In the genomic region with DNA sequence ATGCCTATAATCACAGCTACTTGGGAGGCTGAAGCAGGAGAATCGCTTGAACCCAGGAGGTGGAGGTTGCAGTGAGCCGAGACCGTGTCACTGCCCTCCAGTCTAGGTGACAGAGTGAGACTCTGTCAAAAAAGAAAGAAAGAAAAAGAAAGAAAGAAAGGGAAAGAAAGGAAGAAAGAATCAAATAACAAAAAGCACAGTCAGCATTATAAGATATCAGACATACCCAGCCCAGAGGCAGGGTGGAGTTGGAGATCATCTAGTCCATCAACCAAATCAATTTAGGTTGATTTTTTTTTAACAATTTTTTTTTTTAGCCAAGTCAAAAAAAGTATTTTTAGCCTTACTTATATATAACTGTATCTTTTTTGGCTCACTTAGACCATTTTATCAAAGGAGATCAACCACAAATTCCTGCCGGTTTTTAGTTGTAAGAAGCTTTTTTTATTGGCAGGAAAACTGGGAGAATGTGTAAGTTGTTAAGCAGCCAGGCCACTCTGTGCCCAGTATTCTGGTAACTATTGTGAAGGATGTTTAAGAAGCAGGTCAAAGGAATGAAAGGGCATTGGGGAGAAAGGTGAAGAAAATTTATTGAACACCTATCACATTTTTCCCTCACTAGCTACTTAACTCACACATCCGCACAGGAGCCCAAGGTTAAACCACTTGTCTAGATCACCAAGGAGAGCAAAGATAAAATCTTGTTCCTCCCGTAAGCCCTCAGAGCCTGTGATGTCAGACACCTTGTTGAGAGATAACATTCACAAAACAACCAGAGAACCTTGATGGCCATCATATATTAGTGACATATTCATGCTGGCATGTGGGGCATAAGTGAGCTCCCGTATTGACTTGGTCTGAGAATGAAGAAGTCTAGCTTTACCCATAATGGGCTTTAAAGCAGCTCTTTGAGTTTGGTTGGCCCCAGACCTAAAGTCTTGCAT, we compare ENCODE assay signal across 3 cellular contexts.
A peak's percentile ranks its signal among the peaks of the same experiment; 100 is the strongest.
TF ChIP-seq lines count a peak whose summit lies in the region.

No MANE protein-coding gene starts in this region.

TF ChIP-seq in HepG2, 621 proteins besides CTCF, POLR2A, EP300 and RAD21:
- TF ChIP-seq, protein P1, sequence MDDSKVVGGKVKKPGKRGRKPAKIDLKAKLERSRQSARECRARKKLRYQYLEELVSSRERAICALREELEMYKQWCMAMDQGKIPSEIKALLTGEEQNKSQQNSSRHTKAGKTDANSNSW (CRISPR knock-in tag; IDR thresholded peaks at IDR 0.05; ENCODE audit: borderline replicate concordance), result no peak
- peak; percentile 93 to 95 for TF ChIP-seq MAFK (conservative IDR thresholded peaks at IDR 0.05 in 1 of 2, IDR thresholded peaks at IDR 0.05 in 1 of 2; ENCODE audit: low read length in 2 of 2)
- TF ChIP-seq CCAR2 (optimal IDR thresholded peaks at IDR 0.05; ENCODE audit: low read depth, low read length), result no peak
- peak; percentile 93 for TF ChIP-seq MAFF (IDR thresholded peaks at IDR 0.05; ENCODE audit: low read depth, low read length)
- no peak for TF ChIP-seq ELF4 (CRISPR knock-in tag; IDR thresholded peaks at IDR 0.05; ENCODE audit: borderline replicate concordance)
- no peak for TF ChIP-seq ZNF558 (CRISPR knock-in tag; IDR thresholded peaks at IDR 0.05; ENCODE audit: borderline replicate concordance)
- no peak for TF ChIP-seq HNRNPLL (IDR thresholded peaks at IDR 0.05; ENCODE audit: low read depth, low read length, poor library complexity, severe bottlenecking)

TF ChIP-seq in H1, 55 proteins besides CTCF, POLR2A, EP300 and RAD21:
- TF ChIP-seq POLR2AphosphoS5 (IDR thresholded peaks at IDR 0.05; ENCODE audit: low read depth, low read length) (no peak), MAFK (IDR thresholded peaks at IDR 0.05; ENCODE audit: low read depth, low read length) (peak; percentile 78; the same call in 1 of the 2 replicates)

TF ChIP-seq in GM23338, 12 proteins besides CTCF, POLR2A, EP300 and RAD21:
- no peak for TF ChIP-seq POLR2AphosphoS5 (IDR thresholded peaks at IDR 0.05; ENCODE audit: low read depth)
- no peak for TF ChIP-seq ZNF462 (CRISPR knock-in tag; IDR thresholded peaks at IDR 0.05)
- TF ChIP-seq, protein P2, sequence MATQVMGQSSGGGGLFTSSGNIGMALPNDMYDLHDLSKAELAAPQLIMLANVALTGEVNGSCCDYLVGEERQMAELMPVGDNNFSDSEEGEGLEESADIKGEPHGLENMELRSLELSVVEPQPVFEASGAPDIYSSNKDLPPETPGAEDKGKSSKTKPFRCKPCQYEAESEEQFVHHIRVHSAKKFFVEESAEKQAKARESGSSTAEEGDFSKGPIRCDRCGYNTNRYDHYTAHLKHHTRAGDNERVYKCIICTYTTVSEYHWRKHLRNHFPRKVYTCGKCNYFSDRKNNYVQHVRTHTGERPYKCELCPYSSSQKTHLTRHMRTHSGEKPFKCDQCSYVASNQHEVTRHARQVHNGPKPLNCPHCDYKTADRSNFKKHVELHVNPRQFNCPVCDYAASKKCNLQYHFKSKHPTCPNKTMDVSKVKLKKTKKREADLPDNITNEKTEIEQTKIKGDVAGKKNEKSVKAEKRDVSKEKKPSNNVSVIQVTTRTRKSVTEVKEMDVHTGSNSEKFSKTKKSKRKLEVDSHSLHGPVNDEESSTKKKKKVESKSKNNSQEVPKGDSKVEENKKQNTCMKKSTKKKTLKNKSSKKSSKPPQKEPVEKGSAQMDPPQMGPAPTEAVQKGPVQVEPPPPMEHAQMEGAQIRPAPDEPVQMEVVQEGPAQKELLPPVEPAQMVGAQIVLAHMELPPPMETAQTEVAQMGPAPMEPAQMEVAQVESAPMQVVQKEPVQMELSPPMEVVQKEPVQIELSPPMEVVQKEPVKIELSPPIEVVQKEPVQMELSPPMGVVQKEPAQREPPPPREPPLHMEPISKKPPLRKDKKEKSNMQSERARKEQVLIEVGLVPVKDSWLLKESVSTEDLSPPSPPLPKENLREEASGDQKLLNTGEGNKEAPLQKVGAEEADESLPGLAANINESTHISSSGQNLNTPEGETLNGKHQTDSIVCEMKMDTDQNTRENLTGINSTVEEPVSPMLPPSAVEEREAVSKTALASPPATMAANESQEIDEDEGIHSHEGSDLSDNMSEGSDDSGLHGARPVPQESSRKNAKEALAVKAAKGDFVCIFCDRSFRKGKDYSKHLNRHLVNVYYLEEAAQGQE (IDR thresholded peaks at IDR 0.05; ENCODE audit: unreplicated experiment), result no peak
- no peak for TF ChIP-seq EZH2 (IDR thresholded peaks at IDR 0.05; ENCODE audit: low read depth, unreplicated experiment)
- TF ChIP-seq ZNF114 (CRISPR knock-in tag; IDR thresholded peaks at IDR 0.05), result no peak
